ENCODE assay signal across 16 cellular contexts in the genomic region with DNA sequence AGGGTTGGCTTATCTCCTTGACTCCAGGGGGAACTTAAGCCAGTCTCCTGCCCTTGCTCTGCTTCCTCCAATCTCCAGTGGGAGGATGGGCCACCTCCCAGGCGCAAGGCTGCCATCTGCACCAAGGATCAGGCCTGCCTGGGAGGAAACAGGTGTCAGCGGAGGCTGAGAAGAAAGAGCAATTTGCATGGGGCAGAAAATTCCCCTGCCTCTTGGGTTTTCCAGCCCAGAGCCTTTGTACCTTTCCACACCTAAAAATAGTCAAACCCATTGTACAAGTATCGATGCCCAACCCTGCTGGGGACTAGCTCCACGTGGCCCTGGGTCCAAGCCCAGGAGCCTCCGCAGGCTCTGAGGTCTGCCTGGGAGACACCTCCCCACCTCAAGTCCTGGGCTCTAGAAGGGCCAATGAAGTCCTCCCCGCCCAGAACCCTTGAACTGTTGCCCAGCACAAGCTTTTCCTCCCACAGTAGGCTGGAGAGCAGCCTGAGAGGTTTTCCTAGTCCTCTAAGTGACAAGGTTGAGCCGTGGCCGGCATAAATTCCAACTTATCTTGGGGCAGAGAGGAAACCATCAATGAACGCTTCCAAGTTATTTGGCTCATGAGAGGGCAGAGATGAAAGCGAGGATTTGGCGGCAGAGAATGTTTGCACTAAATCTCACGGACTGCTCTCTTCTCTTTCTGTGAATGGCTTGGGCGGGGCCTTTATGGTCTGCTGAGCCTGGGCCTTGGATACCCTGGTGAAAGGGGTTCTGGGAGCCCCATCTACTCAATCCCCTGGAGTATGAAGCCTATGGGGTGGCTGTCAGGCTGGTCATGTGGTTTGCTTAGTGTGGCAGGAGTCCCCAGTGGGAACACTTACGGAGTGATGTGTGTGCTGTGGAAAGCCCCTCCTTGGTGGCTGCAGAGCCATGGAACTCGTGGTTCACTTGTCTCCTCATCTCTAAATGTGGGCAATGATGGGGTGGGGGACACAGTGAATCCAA. TPM values are rescaled to one million over a fixed set of nuclear protein-coding genes. Genes with fewer than 3 reads are reported as not detected.
A peak's percentile ranks its signal among the peaks of the same experiment; 100 is the strongest.
DNase-seq lines count a peak whose midpoint lies in the region; ATAC-seq and TF ChIP-seq lines count a peak whose summit lies in the region.
"Had no signal": no experiment of that assay in that cellular context is flagged by ENCODE, and none has a peak within 500 bp of the region (broad histone marks: within the 10 kb centered on the region; RNA-seq: fewer than 3 reads in every experiment).

No MANE protein-coding gene starts in this region.

- intact Hi-C loops in CD4-positive, alpha-beta T cell (cut with DNase I, micrococcal nuclease) = no loop called here
- intact Hi-C loops in activated T-helper 2 cell treated with anti-CD3 and anti-CD28 coated beads, Interferon-gamma antibody, Interleukin-2, Interleukin-4, amounts not matched to agents 10 μg/mL and 5 μg/mL and 100 μg/mL, durations not matched to agents 14 hours and 24 hours and 36 hours (cut with micrococcal nuclease) = no loop called here
- intact Hi-C loops in tibial artery (cut with DNase I; ENCODE audit: low total_unique reads) = no loop called here

- no peak for ATAC-seq in CD4-positive, alpha-beta T cell (ENCODE audit: poor library complexity)
- ATAC-seq in GM18870 (IDR thresholded peaks at IDR 0.05; ENCODE audit: unreplicated experiment) (peak; percentile 35), HG03045 (IDR thresholded peaks at IDR 0.05; ENCODE audit: unreplicated experiment) (peak; percentile 29), HG02588 (IDR thresholded peaks at IDR 0.05; ENCODE audit: unreplicated experiment) (no peak)

- H3K27me3 Mint-ChIP-seq in CD4-positive, alpha-beta T cell = no peaks in the 10 kb centered on the region
- no peaks in the 10 kb centered on the region for H3K27me3 Mint-ChIP-seq in activated T-helper 2 cell treated with anti-CD3 and anti-CD28 coated beads, Interferon-gamma antibody, Interleukin-2, Interleukin-4, amounts not matched to agents 10 μg/mL and 5 μg/mL and 100 μg/mL, durations not matched to agents 14 hours and 24 hours and 36 hours (ENCODE audit: low read depth)
- H3K27me3 Mint-ChIP-seq: CD8-positive, alpha-beta memory T cell had no signal

- no peak for DNase-seq in CD4-positive, alpha-beta T cell
- DNase-seq in activated T-helper 2 cell treated with anti-CD3 and anti-CD28 coated beads, Interferon-gamma antibody, Interleukin-2, Interleukin-4, amounts not matched to agents 10 μg/mL and 5 μg/mL and 100 μg/mL, durations not matched to agents 14 hours and 24 hours and 36 hours (ENCODE audit: low spot score) = no peak
- DNase-seq in tibial artery = no peak
- DNase-seq in activated CD8-positive, alpha-beta memory T cell treated with anti-CD3 and anti-CD28 coated beads, Interleukin-2, amount 50 U/mL, for 4 hours = no peak
- no peak for DNase-seq in nucleus accumbens (lab: John Stamatoyannopoulos, UW)
- DNase-seq: activated effector memory CD4-positive, alpha-beta T cell treated with Interleukin-2 at 50 U/mL for 16 hours; MG63; midbrain; PC-9; sigmoid colon; stimulated activated CD8-positive, alpha-beta memory T cell treated with anti-CD3 and anti-CD28 coated beads, Interleukin-4, amount 100 ng/mL, for 48 hours had no signal

- TF ChIP-seq CTCF in CD4-positive, alpha-beta T cell (IDR thresholded peaks at IDR 0.05) = no peak
- TF ChIP-seq CTCF in tibial artery (IDR thresholded peaks at IDR 0.05) = no peak

- CTCF ChIA-PET in CD4-positive, alpha-beta T cell (lab: Charles Lee) = interaction anchor here (2.5 kb wide), 1 partner anchor 13 kb away, joined by 10 read pairs; no protein-coding TSS in a partner anchor

- peaks cover 56% of the 10 kb centered on the region for H3K4me1 Mint-ChIP-seq in CD4-positive, alpha-beta T cell (ENCODE audit: low read depth)
- H3K4me1 Mint-ChIP-seq in activated T-helper 2 cell treated with anti-CD3 and anti-CD28 coated beads, Interferon-gamma antibody, Interleukin-2, Interleukin-4, amounts not matched to agents 10 μg/mL and 5 μg/mL and 100 μg/mL, durations not matched to agents 14 hours and 24 hours and 36 hours (ENCODE audit: low read depth) = peaks cover 41% of the 10 kb centered on the region

- POLR2A ChIA-PET in CD4-positive, alpha-beta T cell (lab: Charles Lee) = interaction anchor here (1.2 to 1.7 kb wide), 3 partner anchors 16 to 129 kb away, joined by 3 to 8 read pairs (median 4); a partner anchor contains a TSS

- no peaks in the 10 kb centered on the region for H3K9me3 Mint-ChIP-seq in CD4-positive, alpha-beta T cell
- no peaks in the 10 kb centered on the region for H3K9me3 Mint-ChIP-seq in activated T-helper 2 cell treated with anti-CD3 and anti-CD28 coated beads, Interferon-gamma antibody, Interleukin-2, Interleukin-4, amounts not matched to agents 10 μg/mL and 5 μg/mL and 100 μg/mL, durations not matched to agents 14 hours and 24 hours and 36 hours
- H3K9me3 Mint-ChIP-seq: CD8-positive, alpha-beta memory T cell had no signal

- H3K9me3 ChIP-seq in CD4-positive, alpha-beta T cell (ENCODE audit: control insufficient read depth, low read length) = no peaks in the 10 kb centered on the region
- no peaks in the 10 kb centered on the region for H3K9me3 ChIP-seq in tibial artery
- H3K9me3 ChIP-seq: MG63, sigmoid colon had no signal

- H3K4me1 ChIP-seq in tibial artery = peaks cover 5 to 35% (median 27%) of the 10 kb centered on the region in 4 donors

- no peak overlapping the region for H3K4me3 ChIP-seq in tibial artery
- H3K4me3 ChIP-seq: coronary artery, MG63, PC-9, sigmoid colon had no signal

- peaks cover 86% of the 10 kb centered on the region for H3K36me3 Mint-ChIP-seq in CD4-positive, alpha-beta T cell (ENCODE audit: low read depth)
- H3K36me3 Mint-ChIP-seq in activated T-helper 2 cell treated with anti-CD3 and anti-CD28 coated beads, Interferon-gamma antibody, Interleukin-2, Interleukin-4, amounts not matched to agents 10 μg/mL and 5 μg/mL and 100 μg/mL, durations not matched to agents 14 hours and 24 hours and 36 hours (ENCODE audit: low read depth) = peaks cover 70% of the 10 kb centered on the region

- H3K27ac Mint-ChIP-seq in CD4-positive, alpha-beta T cell = peak overlapping the region; percentile 35
- peak overlapping the region; percentile 17 for H3K27ac Mint-ChIP-seq in activated T-helper 2 cell treated with anti-CD3 and anti-CD28 coated beads, Interferon-gamma antibody, Interleukin-2, Interleukin-4, amounts not matched to agents 10 μg/mL and 5 μg/mL and 100 μg/mL, durations not matched to agents 14 hours and 24 hours and 36 hours

- no peak overlapping the region for H3K4me3 Mint-ChIP-seq in CD4-positive, alpha-beta T cell
- no peak overlapping the region for H3K4me3 Mint-ChIP-seq in activated T-helper 2 cell treated with anti-CD3 and anti-CD28 coated beads, Interferon-gamma antibody, Interleukin-2, Interleukin-4, amounts not matched to agents 10 μg/mL and 5 μg/mL and 100 μg/mL, durations not matched to agents 14 hours and 24 hours and 36 hours (ENCODE audit: low read depth)

- peak overlapping the region; percentile 33 for H3K27ac ChIP-seq in CD4-positive, alpha-beta T cell (ENCODE audit: low read depth, low read length)
- no peak overlapping the region for H3K27ac ChIP-seq in tibial artery
- H3K27ac ChIP-seq: coronary artery, PC-9, sigmoid colon had no signal

- H3K36me3 ChIP-seq in tibial artery = peaks cover 58 to 91% (median 66%) of the 10 kb centered on the region in 3 donors

- no peaks in the 10 kb centered on the region for H3K27me3 ChIP-seq in CD4-positive, alpha-beta T cell (ENCODE audit: control insufficient read depth, insufficient read depth, low read length)
- H3K27me3 ChIP-seq in tibial artery = no peaks in the 10 kb centered on the region
- H3K27me3 ChIP-seq: MG63, sigmoid colon had no signal

RNA-seq across cellular contexts. Expression of a gene that starts 15.6 kb away (rescaled TPM):
- 100 to 1,000 TPM; 120 to 124 TPM for total RNA-seq in CD4-positive, alpha-beta T cell
- 76.8 and 81.2 TPM in 2 replicates for total RNA-seq in activated T-helper 2 cell treated with anti-CD3 and anti-CD28 coated beads, Interferon-gamma antibody, Interleukin-2, Interleukin-4, amounts not matched to agents 10 μg/mL and 5 μg/mL and 100 μg/mL, durations not matched to agents 14 hours and 24 hours and 36 hours

Comparison
In these comparisons a context has a peak if more than half of its experiments do, and no peak if none do; other contexts are left out.
1. ATAC-seq: peak in GM18870 (single experiment) and HG03045 (single experiment); none in CD4-positive, alpha-beta T cell (single experiment) and HG02588 (single experiment).